Comparison of ENCODE assay signal across 8 cellular contexts in the genomic region with DNA sequence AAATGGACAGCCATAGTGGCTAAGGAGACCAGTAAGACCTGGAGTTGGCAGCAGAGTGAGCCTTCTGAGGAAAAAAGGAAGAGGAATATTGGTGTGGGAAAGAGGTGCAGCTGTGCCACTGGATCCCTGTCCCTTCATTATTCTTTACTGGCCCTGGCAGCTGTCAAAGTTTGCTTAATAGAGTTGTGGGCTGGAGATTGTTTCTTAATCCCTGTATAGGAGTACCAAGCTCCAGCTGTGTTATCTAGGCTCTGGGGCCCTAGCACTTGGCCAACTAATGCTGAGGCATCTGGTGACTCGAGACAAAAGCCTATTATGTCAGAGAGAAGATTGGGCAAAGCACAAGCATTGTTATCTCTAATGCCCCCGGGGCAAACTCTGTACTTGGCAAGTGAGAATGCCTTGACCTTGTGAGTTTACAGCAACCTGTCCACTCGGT.
DNase-seq lines count a peak whose midpoint lies in the region; ATAC-seq and TF ChIP-seq lines count a peak whose summit lies in the region.

No MANE protein-coding gene starts in this region.

- H3K27ac Mint-ChIP-seq in CD4-positive, alpha-beta T cell: peak overlapping the region; percentile 42
- no peak overlapping the region for H3K27ac Mint-ChIP-seq in activated CD4-positive, alpha-beta T cell treated with anti-CD3 and anti-CD28 coated beads for 36 hours

- no peaks in the 10 kb centered on the region for H3K9me3 ChIP-seq in CD4-positive, alpha-beta T cell (ENCODE audit: control insufficient read depth, low read length)
- no peaks in the 10 kb centered on the region for H3K9me3 ChIP-seq in colonic mucosa

- H3K9me3 Mint-ChIP-seq in CD4-positive, alpha-beta T cell: no peaks in the 10 kb centered on the region
- H3K9me3 Mint-ChIP-seq in activated CD4-positive, alpha-beta T cell treated with anti-CD3 and anti-CD28 coated beads for 36 hours (ENCODE audit: low read depth): no peaks in the 10 kb centered on the region

- H3K4me3 ChIP-seq in brain microvascular endothelial cell (ENCODE audit: low read depth, low read length) (no peak overlapping the region), colonic mucosa (no peak overlapping the region)

- intact Hi-C loops in CD4-positive, alpha-beta T cell (cut with DNase I, micrococcal nuclease): no loop called here
- intact Hi-C loops in activated CD4-positive, alpha-beta T cell treated with anti-CD3 and anti-CD28 coated beads for 36 hours (cut with DNase I, micrococcal nuclease): no loop called here
- intact Hi-C loops in colonic mucosa (cut with DNase I): no loop called here

- peaks cover 49% of the 10 kb centered on the region for H3K36me3 Mint-ChIP-seq in CD4-positive, alpha-beta T cell (ENCODE audit: low read depth)
- H3K36me3 Mint-ChIP-seq in activated CD4-positive, alpha-beta T cell treated with anti-CD3 and anti-CD28 coated beads for 36 hours (ENCODE audit: low read depth): peaks cover 17% of the 10 kb centered on the region

- H3K27ac ChIP-seq in CD4-positive, alpha-beta T cell (ENCODE audit: low read depth, low read length): no peak overlapping the region
- peak overlapping the region; percentile 19 for H3K27ac ChIP-seq in brain microvascular endothelial cell
- no peak overlapping the region for H3K27ac ChIP-seq in colonic mucosa

- H3K36me3 ChIP-seq in brain microvascular endothelial cell (replicated peaks) (no peaks in the 10 kb centered on the region), colonic mucosa (no peaks in the 10 kb centered on the region)

- TF ChIP-seq CTCF in CD4-positive, alpha-beta T cell (IDR thresholded peaks at IDR 0.05): no peak
- TF ChIP-seq CTCF in brain microvascular endothelial cell (IDR thresholded peaks at IDR 0.05; ENCODE audit: low read depth, low read length, missing control alignments) (no peak), colonic mucosa (IDR thresholded peaks at IDR 0.05) (no peak)

- DNase-seq in CD4-positive, alpha-beta T cell: no peak
- DNase-seq in NCI-H1048 (lab: John Stamatoyannopoulos, UW): peak; percentile 41
- peak; percentile 36 for DNase-seq in brain microvascular endothelial cell
- DNase-seq in left lobe of liver (ENCODE audit: low spot score): no peak
- no peak for DNase-seq in activated CD4-positive, alpha-beta T cell treated with anti-CD3 and anti-CD28 coated beads for 36 hours
- no peak for DNase-seq in colonic mucosa
- no peak for DNase-seq in stimulated activated CD4-positive, alpha-beta T cell treated with anti-CD3 and anti-CD28 coated beads, Interleukin-2, amount 100 ng/mL, for 48 hours
- DNase-seq in stimulated activated CD4-positive, alpha-beta T cell treated with anti-CD3 and anti-CD28 coated beads, Interleukin-2, amount 100 ng/mL, for 24 hours: no peak

- no peak overlapping the region for H3K4me3 Mint-ChIP-seq in CD4-positive, alpha-beta T cell
- H3K4me3 Mint-ChIP-seq in activated CD4-positive, alpha-beta T cell treated with anti-CD3 and anti-CD28 coated beads for 36 hours: no peak overlapping the region

- no peak for ATAC-seq in CD4-positive, alpha-beta T cell (ENCODE audit: poor library complexity)
- ATAC-seq in left lobe of liver: peak; percentile 38
- ATAC-seq in activated CD4-positive, alpha-beta T cell treated with anti-CD3 and anti-CD28 coated beads for 36 hours: no peak

- H3K4me1 Mint-ChIP-seq in CD4-positive, alpha-beta T cell (ENCODE audit: low read depth): peaks cover 78% of the 10 kb centered on the region
- H3K4me1 Mint-ChIP-seq in activated CD4-positive, alpha-beta T cell treated with anti-CD3 and anti-CD28 coated beads for 36 hours: peaks cover 67% of the 10 kb centered on the region

- CTCF ChIA-PET in CD4-positive, alpha-beta T cell (lab: Charles Lee): no interaction called here
- CTCF ChIA-PET in activated CD4-positive, alpha-beta T cell treated with anti-CD3 and anti-CD28 coated beads for 36 hours (lab: Charles Lee): interaction anchor here (1.2 kb wide), 1 partner anchor 9 kb away, joined by 4 read pairs; no protein-coding TSS in a partner anchor

- no peak overlapping the region for H3K9ac ChIP-seq in colonic mucosa (ENCODE audit: low read depth in 2 of 2, low read length in 2 of 2)

- POLR2A ChIA-PET in CD4-positive, alpha-beta T cell (lab: Charles Lee): interaction anchor here (2.3 kb wide), 1 partner anchor 8 kb away, joined by 6 read pairs; no protein-coding TSS in a partner anchor
- POLR2A ChIA-PET in activated CD4-positive, alpha-beta T cell treated with anti-CD3 and anti-CD28 coated beads for 36 hours (lab: Charles Lee): no interaction called here

- no peaks in the 10 kb centered on the region for H3K27me3 Mint-ChIP-seq in CD4-positive, alpha-beta T cell
- H3K27me3 Mint-ChIP-seq in activated CD4-positive, alpha-beta T cell treated with anti-CD3 and anti-CD28 coated beads for 36 hours: no peaks in the 10 kb centered on the region

- no peaks in the 10 kb centered on the region for H3K27me3 ChIP-seq in CD4-positive, alpha-beta T cell (ENCODE audit: control insufficient read depth, insufficient read depth, low read length)
- H3K27me3 ChIP-seq in brain microvascular endothelial cell (replicated peaks) (no peaks in the 10 kb centered on the region), colonic mucosa (no peaks in the 10 kb centered on the region)

- in situ Hi-C loops in brain microvascular endothelial cell (cut with HindIII; ENCODE audit: low pct_ligation_motif_present, low sequenced_read_pairs): no loop called here

- peaks cover 5% of the 10 kb centered on the region for H3K4me1 ChIP-seq in colonic mucosa

Comparison
In these comparisons a context has a peak if more than half of its experiments do, and no peak if none do; other contexts are left out.
1. DNase-seq: peak in NCI-H1048 (single experiment) and brain microvascular endothelial cell (single experiment); none in CD4-positive, alpha-beta T cell (0 of 10), left lobe of liver (single experiment), activated CD4-positive, alpha-beta T cell treated with anti-CD3 and anti-CD28 coated beads for 36 hours (single experiment), colonic mucosa (single experiment), stimulated activated CD4-positive, alpha-beta T cell treated with anti-CD3 and anti-CD28 coated beads, Interleukin-2, amount 100 ng/mL, for 48 hours (0 of 2) and stimulated activated CD4-positive, alpha-beta T cell treated with anti-CD3 and anti-CD28 coated beads, Interleukin-2, amount 100 ng/mL, for 24 hours (0 of 2).